In genomic region chr12:124516850-124517249, GRCh38 we compare ENCODE assay signal across 11 cellular contexts. TPM values are rescaled to one million over a fixed set of nuclear protein-coding genes. Genes with fewer than 3 reads are reported as not detected.
DNase-seq lines count a peak whose midpoint lies in the region; ATAC-seq, FAIRE-seq and TF ChIP-seq lines count a peak whose summit lies in the region.
"Had no signal": no experiment of that assay in that cellular context is flagged by ENCODE, and none has a peak within 500 bp of the region (broad histone marks: within the 10 kb centered on the region; RNA-seq: fewer than 3 reads in every experiment).

No MANE protein-coding gene starts in this region.

- POLR2A ChIA-PET in BJ (lab: Charles Lee) = no interaction called here

- ATAC-seq in foreskin keratinocyte (no peak), HG03159 (IDR thresholded peaks at IDR 0.05; ENCODE audit: unreplicated experiment) (no peak), HG03108 (IDR thresholded peaks at IDR 0.05; ENCODE audit: unreplicated experiment) (no peak)

- CTCF ChIA-PET in BJ (lab: Yijun Ruan, JAX) = interaction anchor here (1.1 to 1.2 kb wide), 3 partner anchors 119 to 181 kb away, joined by 3 to 4 read pairs (median 3); no protein-coding TSS in a partner anchor

- peaks cover 9% of the 10 kb centered on the region for H3K36me3 Mint-ChIP-seq in astrocyte (ENCODE audit: low read depth, unreplicated experiment)

- H2AFZ ChIP-seq in astrocyte (ENCODE audit: low read depth, low read length) = no peak overlapping the region

- peak overlapping the region; percentile 50 for H3K4me3 ChIP-seq in BJ (ENCODE audit: low read depth, low read length)
- peak overlapping the region; percentile 61 for H3K4me3 ChIP-seq in astrocyte (ENCODE audit: insufficient read depth, low read depth, low read length)
- peak overlapping the region; percentile 20 to 60 (median 54) for H3K4me3 ChIP-seq in sigmoid colon

- DNase-seq in BJ (ENCODE audit: low read depth) = no peak
- DNase-seq in astrocyte (ENCODE audit: low read depth) = no peak
- DNase-seq in foreskin keratinocyte = no peak
- DNase-seq in sigmoid colon = no peak
- no peak for DNase-seq in retina
- DNase-seq in HPDE6-E6E7 (ENCODE audit: extremely low spot score) = no peak
- DNase-seq: activated CD4-positive, alpha-beta T cell treated with anti-CD3 and anti-CD28 coated beads, Interleukin-2, amount 10 ng/mL, durations not matched to agents 24 days and 14 days had no signal

- peak overlapping the region; percentile 75 for H3K27ac Mint-ChIP-seq in astrocyte (ENCODE audit: unreplicated experiment)
- H3K27ac Mint-ChIP-seq: activated CD4-positive, alpha-beta T cell treated with anti-CD3 and anti-CD28 coated beads, Interleukin-2, amount 10 ng/mL, durations not matched to agents 24 days and 14 days had no signal

- H3K27me3 ChIP-seq in BJ (ENCODE audit: control insufficient read depth, insufficient read depth, low read length) (no peaks in the 10 kb centered on the region), astrocyte (ENCODE audit: insufficient read depth, low read length) (no peaks in the 10 kb centered on the region), foreskin keratinocyte (no peaks in the 10 kb centered on the region), sigmoid colon (no peaks in the 10 kb centered on the region)

- no peaks in the 10 kb centered on the region for H3K27me3 Mint-ChIP-seq in astrocyte (ENCODE audit: low read depth, unreplicated experiment)
- H3K27me3 Mint-ChIP-seq: activated CD4-positive, alpha-beta T cell treated with anti-CD3 and anti-CD28 coated beads, Interleukin-2, amount 10 ng/mL, durations not matched to agents 24 days and 14 days had no signal

- peaks cover 86% of the 10 kb centered on the region for H3K4me1 ChIP-seq in astrocyte (ENCODE audit: insufficient read depth, low read length)
- peaks cover 29% of the 10 kb centered on the region for H3K4me1 ChIP-seq in foreskin keratinocyte
- H3K4me1 ChIP-seq in sigmoid colon = peaks cover 0 to 99% (median 96%) of the 10 kb centered on the region in 4 donors

- H3K36me3 ChIP-seq in BJ (ENCODE audit: control insufficient read depth, insufficient read depth, low read length) = peaks cover 1% of the 10 kb centered on the region; the same call in 1 of the 2 replicates
- peaks cover 5% of the 10 kb centered on the region for H3K36me3 ChIP-seq in astrocyte (ENCODE audit: insufficient read depth, low read length)
- peaks cover 0 to 6% (median under 1%) of the 10 kb centered on the region in 4 donors for H3K36me3 ChIP-seq in sigmoid colon

- H4K20me1 ChIP-seq in astrocyte (ENCODE audit: insufficient read depth, low read length) = peaks cover 73% of the 10 kb centered on the region

- intact Hi-C loops in sigmoid colon (cut with DNase I) = loop anchor here (5.0 kb wide), 4 partner anchors 60 to 250 kb away; no protein-coding TSS in a partner anchor

- no peak for TF ChIP-seq EP300 in sigmoid colon (IDR thresholded peaks at IDR 0.05)

- FAIRE-seq in astrocyte (lab: Jason Lieb, UNC) = no peak
- FAIRE-seq: GM12892, RCC 7860 had no signal

- TF ChIP-seq POLR2A in sigmoid colon (IDR thresholded peaks at IDR 0.05) = no peak

- no peak for TF ChIP-seq CTCF in BJ (IDR thresholded peaks at IDR 0.05; ENCODE audit: insufficient read depth, low read depth, low read length)
- TF ChIP-seq CTCF in astrocyte (IDR thresholded peaks at IDR 0.05; ENCODE audit: insufficient read depth, low read depth, low read length) = no peak
- TF ChIP-seq CTCF in foreskin keratinocyte (conservative IDR thresholded peaks at IDR 0.05) = no peak
- TF ChIP-seq CTCF in sigmoid colon (IDR thresholded peaks at IDR 0.05) = no peak

- H3K4me2 ChIP-seq in astrocyte (ENCODE audit: low read length) = peak overlapping the region; percentile 90

- H3K79me2 ChIP-seq in astrocyte (ENCODE audit: insufficient read depth, low read length) = peaks cover 75% of the 10 kb centered on the region

- WGBS in sigmoid colon, 2 donors = 34 to 72% methylated on average over 6 of the region's 6 CpGs

- H3K9ac ChIP-seq in astrocyte (ENCODE audit: low read length) = peak overlapping the region; percentile 94

- peaks cover 60% of the 10 kb centered on the region for H3K4me1 Mint-ChIP-seq in astrocyte (ENCODE audit: low read depth, unreplicated experiment)

- no peak overlapping the region for H3K4me3 Mint-ChIP-seq in astrocyte (ENCODE audit: unreplicated experiment)
- H3K4me3 Mint-ChIP-seq: activated CD4-positive, alpha-beta T cell treated with anti-CD3 and anti-CD28 coated beads, Interleukin-2, amount 10 ng/mL, durations not matched to agents 24 days and 14 days had no signal

- H3K9me3 ChIP-seq in astrocyte (ENCODE audit: insufficient read depth, low read depth, low read length) (no peaks in the 10 kb centered on the region), sigmoid colon (no peaks in the 10 kb centered on the region)

- H3K9me3 Mint-ChIP-seq in astrocyte (ENCODE audit: unreplicated experiment) = no peaks in the 10 kb centered on the region
- H3K9me3 Mint-ChIP-seq: activated CD4-positive, alpha-beta T cell treated with anti-CD3 and anti-CD28 coated beads, Interleukin-2, amount 10 ng/mL, durations not matched to agents 24 days and 14 days had no signal

- peak overlapping the region; percentile 98 for H3K27ac ChIP-seq in astrocyte (ENCODE audit: low read depth, low read length)
- H3K27ac ChIP-seq in foreskin keratinocyte = peak overlapping the region; percentile 81
- H3K27ac ChIP-seq in sigmoid colon = peak overlapping the region; percentile 96 to 99 (median 98)

RNA-seq across cellular contexts. Expression of gene NCOR2, which starts 50.6 kb away (rescaled TPM):
- polyA plus RNA-seq in BJ (2011; rRNA removed) (7.5 and 8.3 TPM in 2 replicates), foreskin keratinocyte (32.1 and 38.1 TPM in 2 replicates), sigmoid colon (10 to 100 TPM; 18.6 to 81.8 (median 24.7) TPM)
- polyA minus RNA-seq in BJ (2011; rRNA and poly(A)+ RNA removed) = 24.9 and 29.3 TPM in 2 replicates
- total RNA-seq in astrocyte (425 and 489 TPM in 2 replicates), foreskin keratinocyte (49.8 and 61.0 TPM in 2 replicates), sigmoid colon (100 to 1,000 TPM in 1 of 4 donors, 10 to 100 TPM in 3; 42.5 to 134 (median 73.5) TPM)
